ENCODE assay signal across 15 cellular contexts in the genomic region with DNA sequence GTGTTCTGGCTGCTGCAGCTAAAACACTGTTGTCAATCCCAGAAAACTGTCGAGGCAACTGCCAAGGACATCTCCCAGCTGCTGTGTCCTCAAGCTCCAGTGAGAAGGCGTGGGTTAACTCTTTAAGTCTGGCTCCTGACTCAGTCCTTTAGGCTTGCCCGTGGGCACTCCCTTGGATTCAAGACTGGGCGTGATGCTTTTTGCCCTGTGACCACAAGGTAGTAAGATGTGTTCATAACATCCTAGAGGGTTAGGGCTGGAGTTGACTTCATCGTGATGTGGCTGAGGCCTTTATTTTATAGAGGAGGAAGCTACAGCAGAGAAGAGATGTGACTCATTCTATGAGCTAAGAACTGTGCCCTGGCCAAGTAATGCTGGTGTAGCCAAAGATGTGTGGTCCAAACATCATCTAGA. TPM values are rescaled to one million over a fixed set of nuclear protein-coding genes. Genes with fewer than 3 reads are reported as not detected.
DNase-seq lines count a peak whose midpoint lies in the region; ATAC-seq and TF ChIP-seq lines count a peak whose summit lies in the region.
"Had no signal": no experiment of that assay in that cellular context is flagged by ENCODE, and none has a peak within 500 bp of the region (broad histone marks: within the 10 kb centered on the region; RNA-seq: fewer than 3 reads in every experiment).

No MANE protein-coding gene starts in this region.

- H3K9me3 ChIP-seq in RWPE2 (ENCODE audit: severe bottlenecking) = no peaks in the 10 kb centered on the region
- H3K9me3 ChIP-seq in sigmoid colon = no peaks in the 10 kb centered on the region
- H3K9me3 ChIP-seq: adrenal gland had no signal

- intact Hi-C loops in sigmoid colon (cut with DNase I) = loop anchor here (2.0 kb wide), 1 partner anchor 42 kb away; no protein-coding TSS in a partner anchor

- TF ChIP-seq CTCF in RWPE2 (IDR thresholded peaks at IDR 0.05; ENCODE audit: poor library complexity, severe bottlenecking) (no peak), fibroblast of mammary gland (conservative IDR thresholded peaks at IDR 0.05; ENCODE audit: control insufficient read depth, insufficient read depth, low read depth, low read length) (no peak), sigmoid colon (IDR thresholded peaks at IDR 0.05) (no peak)

- no peak for TF ChIP-seq EP300 in sigmoid colon (IDR thresholded peaks at IDR 0.05)

- ATAC-seq in RWPE2 (ENCODE audit: low read depth) (peak; percentile 87), GM19023 (IDR thresholded peaks at IDR 0.05; ENCODE audit: unreplicated experiment) (no peak), HG02884 (IDR thresholded peaks at IDR 0.05; ENCODE audit: unreplicated experiment) (no peak)
- ATAC-seq: activated CD8-positive, alpha-beta T cell treated with anti-CD3 and anti-CD28 coated beads for 36 hours had no signal

- H3K27me3 ChIP-seq in RWPE2 (ENCODE audit: insufficient read depth, poor library complexity, severe bottlenecking) (no peaks in the 10 kb centered on the region), sigmoid colon (no peaks in the 10 kb centered on the region)
- H3K27me3 ChIP-seq: adrenal gland had no signal

- H3K4me3 ChIP-seq in RWPE2 (ENCODE audit: severe bottlenecking) = no peak overlapping the region
- no peak overlapping the region for H3K4me3 ChIP-seq in fibroblast of mammary gland (ENCODE audit: control insufficient read depth, low read depth, low read length)
- H3K4me3 ChIP-seq in sigmoid colon = no peak overlapping the region
- H3K4me3 ChIP-seq: adrenal gland had no signal

- no peaks in the 10 kb centered on the region for H3K36me3 ChIP-seq in RWPE2 (ENCODE audit: low read depth)
- no peaks in the 10 kb centered on the region for H3K36me3 ChIP-seq in sigmoid colon
- H3K36me3 ChIP-seq: adrenal gland had no signal

- TF ChIP-seq POLR2A in sigmoid colon (IDR thresholded peaks at IDR 0.05) (no peak), erythroblast (IDR thresholded peaks at IDR 0.05; ENCODE audit: low read length) (no peak)

- DNase-seq in GM03348 (ENCODE audit: low spot score) = peak; percentile 77
- no peak for DNase-seq in RWPE2 (ENCODE audit: low spot score)
- peak; percentile 95 for DNase-seq in fibroblast of mammary gland (ENCODE audit: low read depth)
- no peak for DNase-seq in sigmoid colon
- DNase-seq in NCI-H774 (lab: John Stamatoyannopoulos, UW) = no peak
- no peak for DNase-seq in erythroblast (lab: John Stamatoyannopoulos, UW)
- DNase-seq: activated CD8-positive, alpha-beta T cell treated with anti-CD3 and anti-CD28 coated beads for 36 hours; adrenal gland; Calu3; foreskin melanocyte; KBM-7; NCI-H446 treated with DMSO at 0.1 percent for 48 hours had no signal

- H3K4me1 ChIP-seq in RWPE2 (ENCODE audit: insufficient read depth, poor library complexity, severe bottlenecking) (no peaks in the 10 kb centered on the region), sigmoid colon (peaks cover 0 to 33% (median 22%) of the 10 kb centered on the region in 4 donors)
- H3K4me1 ChIP-seq: adrenal gland had no signal

- WGBS in sigmoid colon, 2 donors = 68 to 69% methylated on average over 5 of the region's 5 CpGs

- no peak overlapping the region for H3K27ac ChIP-seq in RWPE2 (ENCODE audit: poor library complexity, severe bottlenecking)
- H3K27ac ChIP-seq in sigmoid colon = peak overlapping the region; percentile 32 to 61 (median 48)
- H3K27ac ChIP-seq: adrenal gland had no signal

RNA-seq across cellular contexts. Expression of a gene that starts 50.9 kb away (rescaled TPM):
- 1 to 10 TPM in 1 of 4 donors, not detected in 3; 1.8 TPM for total RNA-seq in sigmoid colon
- polyA plus RNA-seq in sigmoid colon = under 1 TPM in 1 of 3 donors, not detected in 2; 0.26 TPM
- total RNA-seq: activated CD8-positive, alpha-beta T cell treated with anti-CD3 and anti-CD28 coated beads for 36 hours; Calu3; lung microvascular endothelial cell had no signal

Comparison
In these comparisons a context has a peak if more than half of its experiments do, and no peak if none do; other contexts are left out.
1. DNase-seq: peak in GM03348 (single experiment) and fibroblast of mammary gland (single experiment); none in RWPE2 (single experiment), sigmoid colon (single experiment), NCI-H774 (single experiment) and erythroblast (0 of 2).